21 cellular contexts compared by ENCODE assay signal in genomic region chr7:54725255-54725654, GRCh38.
"Had no signal": no experiment of that assay in that cellular context is flagged by ENCODE, and none has a peak within 500 bp of the region (broad histone marks: within the 10 kb centered on the region; RNA-seq: fewer than 3 reads in every experiment).

No MANE protein-coding gene starts in this region.

- H3K9me3 ChIP-seq: gastrocnemius medialis, ovary, right lobe of liver, thoracic aorta, upper lobe of left lung had no signal

- FAIRE-seq: keratinocyte, urothelium cell line had no signal

- H3K27ac ChIP-seq: dorsolateral prefrontal cortex, gastrocnemius medialis, ovary, right lobe of liver, thoracic aorta, tibial nerve, upper lobe of left lung had no signal

- H3K4me3 ChIP-seq: dorsolateral prefrontal cortex, gastrocnemius medialis, lung, ovary, right lobe of liver, thoracic aorta, tibial nerve, upper lobe of left lung had no signal

- DNase-seq: cortex of kidney; dorsolateral prefrontal cortex; effector CD4-positive, alpha-beta T cell; foreskin fibroblast; gastrocnemius medialis; head of caudate nucleus; natural killer cell; occipital lobe; ovary; right lobe of liver; small intestine; stimulated activated CD4-positive, alpha-beta T cell treated with anti-CD3 and anti-CD28 coated beads, Interleukin-15, amount 100 ng/mL, for 24 hours; stimulated activated CD4-positive, alpha-beta T cell treated with anti-CD3 and anti-CD28 coated beads, Interleukin-2, amount 100 ng/mL, for 48 hours; stimulated activated naive B cell treated with anti-CD40 and anti-IgM and Interleukin-4, amounts not matched to agents 10 μg/mL and 1 μg/mL and 100 μg/mL, for 72 hours; upper lobe of left lung had no signal

- H3K27me3 ChIP-seq: dorsolateral prefrontal cortex, gastrocnemius medialis, ovary, right lobe of liver, tibial nerve, upper lobe of left lung had no signal

- H3K4me1 ChIP-seq: gastrocnemius medialis, right lobe of liver, tibial nerve, upper lobe of left lung had no signal

- H3K36me3 ChIP-seq: gastrocnemius medialis, ovary, right lobe of liver, thoracic aorta, tibial nerve, upper lobe of left lung had no signal

- ATAC-seq: gastrocnemius medialis; left lobe of liver; natural killer cell; right lobe of liver; stimulated activated naive B cell treated with anti-CD40 and anti-IgM and Interleukin-4, amounts not matched to agents 10 μg/mL and 1 μg/mL and 100 μg/mL, for 72 hours had no signal
